In the genomic region with DNA sequence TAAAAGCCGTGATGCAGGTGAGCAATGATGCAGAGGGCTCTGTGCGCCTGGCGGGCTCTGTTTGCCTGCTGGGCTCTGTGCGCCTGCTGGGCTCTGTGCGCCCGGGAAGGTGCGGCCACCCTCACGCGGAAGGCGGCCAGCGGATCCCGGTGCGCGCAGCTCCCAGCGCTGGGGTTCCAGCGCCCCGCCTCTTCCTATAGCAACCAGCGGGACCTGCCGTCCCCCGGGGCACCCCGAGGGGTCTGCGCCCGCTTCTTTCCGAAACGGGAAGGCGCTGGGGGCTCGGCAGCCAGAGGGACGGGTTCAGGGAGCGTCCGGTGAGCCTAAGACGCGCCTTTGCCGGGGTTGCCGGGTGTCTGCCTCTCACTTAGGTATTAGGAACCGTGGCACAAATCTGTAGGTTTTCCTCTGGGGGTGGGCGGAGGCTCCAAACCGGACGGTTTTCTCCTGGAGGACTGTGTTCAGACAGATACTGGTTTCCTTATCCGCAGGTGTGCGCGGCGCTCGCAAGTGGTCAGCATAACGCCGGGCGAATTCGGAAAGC, we compare ENCODE assay signal across 8 cellular contexts. TPM values are rescaled to one million over a fixed set of nuclear protein-coding genes. Genes with fewer than 3 reads are reported as not detected.
DNase-seq lines count a peak whose midpoint lies in the region; ATAC-seq and TF ChIP-seq lines count a peak whose summit lies in the region.

No MANE protein-coding gene starts in this region.

- TF ChIP-seq EP300 in gastroesophageal sphincter (IDR thresholded peaks at IDR 0.05): no peak

- H3K27ac ChIP-seq in endodermal cell (ENCODE audit: low read depth, low read length) (no peak overlapping the region), gastroesophageal sphincter (no peak overlapping the region)

- no peaks in the 10 kb centered on the region for H3K4me1 ChIP-seq in endodermal cell (ENCODE audit: control insufficient read depth, insufficient read depth, low read length)
- no peaks in the 10 kb centered on the region for H3K4me1 ChIP-seq in mucosa of stomach (ENCODE audit: control insufficient read depth, insufficient read depth, low read length)
- peaks cover 0 to 21% (median 14%) of the 10 kb centered on the region in 3 donors for H3K4me1 ChIP-seq in gastroesophageal sphincter

- WGBS in endodermal cell (ENCODE audit: insufficient coverage in 1 of 2, insufficient read length in 1 of 2), 2 experiments: 5 to 7% methylated on average over 22 to 47 of the region's 47 CpGs
- 0 to 40% methylated on average over 1 to 12 of the region's 47 CpGs for WGBS in gastroesophageal sphincter (ENCODE audit: low coverage in 1 of 2), 2 donors

- peaks cover 28% of the 10 kb centered on the region for H3K36me3 Mint-ChIP-seq in endodermal cell (ENCODE audit: low read depth)

- DNase-seq in activated T-cell treated with anti-CD3 and anti-CD28 coated beads for 48 hours (ENCODE audit: low read depth) (peak; percentile 27), activated T-cell treated with anti-CD3 and anti-CD28 coated beads for 4 hours (no peak), RPMI7951 (ENCODE audit: low read depth) (peak; percentile 19), endodermal cell (peak; percentile 76)

- TF ChIP-seq CTCF in endodermal cell (conservative IDR thresholded peaks at IDR 0.05): no peak
- TF ChIP-seq CTCF in gastroesophageal sphincter (IDR thresholded peaks at IDR 0.05): no peak

- ATAC-seq in HG03342 (IDR thresholded peaks at IDR 0.05; ENCODE audit: unreplicated experiment) (no peak), HG02798 (IDR thresholded peaks at IDR 0.05; ENCODE audit: poor library complexity, unreplicated experiment) (no peak), gastroesophageal sphincter (no peak)

- H3K4me3 ChIP-seq in endodermal cell (ENCODE audit: low read length): peak overlapping the region; percentile 87
- peak overlapping the region; percentile 3 for H3K4me3 ChIP-seq in mucosa of stomach (ENCODE audit: low read length)
- H3K4me3 ChIP-seq in gastroesophageal sphincter: peak overlapping the region in 1 of 2 donors; percentile 48

- no peak overlapping the region for H3K27ac Mint-ChIP-seq in endodermal cell

- peaks cover 24% of the 10 kb centered on the region for H3K27me3 ChIP-seq in endodermal cell (ENCODE audit: control insufficient read depth, insufficient read depth, low read length, poor library complexity, severe bottlenecking)
- H3K27me3 ChIP-seq in mucosa of stomach (ENCODE audit: control insufficient read depth, insufficient read depth, low read length): peaks cover 16% of the 10 kb centered on the region
- peaks cover 33% of the 10 kb centered on the region for H3K27me3 ChIP-seq in gastroesophageal sphincter

- no peak for TF ChIP-seq POLR2A in gastroesophageal sphincter (IDR thresholded peaks at IDR 0.05)

- H3K9me3 Mint-ChIP-seq in endodermal cell: no peaks in the 10 kb centered on the region

- H3K27me3 Mint-ChIP-seq in endodermal cell (ENCODE audit: insufficient read depth): peaks cover 40% of the 10 kb centered on the region

- H3K9me3 ChIP-seq in endodermal cell (ENCODE audit: control insufficient read depth, low read length) (no peaks in the 10 kb centered on the region), mucosa of stomach (ENCODE audit: control insufficient read depth, low read length) (no peaks in the 10 kb centered on the region), gastroesophageal sphincter (no peaks in the 10 kb centered on the region)

- peak overlapping the region; percentile 57 for H3K9ac ChIP-seq in endodermal cell (ENCODE audit: extremely low read depth, low read length, poor library complexity, severe bottlenecking)
- H3K9ac ChIP-seq in mucosa of stomach (ENCODE audit: low read length): no peak overlapping the region

- H3K36me3 ChIP-seq in endodermal cell (ENCODE audit: control insufficient read depth, insufficient read depth, low read length): peaks cover 17% of the 10 kb centered on the region
- H3K36me3 ChIP-seq in mucosa of stomach (ENCODE audit: control insufficient read depth, insufficient read depth, low read length): no peaks in the 10 kb centered on the region
- peaks cover 0 to 36% of the 10 kb centered on the region in 2 donors for H3K36me3 ChIP-seq in gastroesophageal sphincter

- peaks cover 2% of the 10 kb centered on the region for H3K4me1 Mint-ChIP-seq in endodermal cell

- peak overlapping the region; percentile 67 for H3K4me3 Mint-ChIP-seq in endodermal cell

RNA-seq across cellular contexts. Expression of a gene that starts 31.8 kb away (rescaled TPM):
- 77.9 and 83.0 TPM in 2 replicates for total RNA-seq in RPMI7951 (2014; rRNA removed; shearing (Covaris generic))
- total RNA-seq in endodermal cell: 10 to 100 TPM; 73.6 to 87.1 TPM
- 98.1 TPM for polyA plus RNA-seq in endodermal cell (2013, experiment 1 of 2)
- 97.1 TPM for polyA plus RNA-seq in endodermal cell (2013, experiment 2 of 2)
- total RNA-seq in gastroesophageal sphincter: 100 to 1,000 TPM; 128 to 176 (median 174) TPM
